Comparison of ENCODE assay signal across 1 cellular context in genomic region chr9:123597926-123598556, GRCh38.
TF ChIP-seq lines count a peak whose summit lies in the region.

No MANE protein-coding gene starts in this region.

TF ChIP-seq in K562, 482 proteins besides CTCF, POLR2A, EP300 and RAD21 (continued from another document):
- TF ChIP-seq E2F1 (CRISPR knock-in tag; IDR thresholded peaks at IDR 0.05) (no peak), ZNF436 (CRISPR knock-in tag; IDR thresholded peaks at IDR 0.05) (no peak), STAG1 (CRISPR knock-in tag; IDR thresholded peaks at IDR 0.05; ENCODE audit: borderline replicate concordance) (no peak), NR2C2 (CRISPR knock-in tag; IDR thresholded peaks at IDR 0.05) (no peak), NR2C2 (tag; IDR thresholded peaks at IDR 0.05) (0 out of 2 replicates have a peak, but pooled peaks have one; percentile 15), NR2C1 (IDR thresholded peaks at IDR 0.05) (0 out of 2 replicates have a peak, but pooled peaks have one; percentile 29), NR2C1 (tag; IDR thresholded peaks at IDR 0.05) (0 out of 2 replicates have a peak, but pooled peaks have one; percentile 30), ZFPM2 (CRISPR knock-in tag; IDR thresholded peaks at IDR 0.05) (no peak)
